Comparison of ENCODE assay signal across 26 cellular contexts in the genomic region with DNA sequence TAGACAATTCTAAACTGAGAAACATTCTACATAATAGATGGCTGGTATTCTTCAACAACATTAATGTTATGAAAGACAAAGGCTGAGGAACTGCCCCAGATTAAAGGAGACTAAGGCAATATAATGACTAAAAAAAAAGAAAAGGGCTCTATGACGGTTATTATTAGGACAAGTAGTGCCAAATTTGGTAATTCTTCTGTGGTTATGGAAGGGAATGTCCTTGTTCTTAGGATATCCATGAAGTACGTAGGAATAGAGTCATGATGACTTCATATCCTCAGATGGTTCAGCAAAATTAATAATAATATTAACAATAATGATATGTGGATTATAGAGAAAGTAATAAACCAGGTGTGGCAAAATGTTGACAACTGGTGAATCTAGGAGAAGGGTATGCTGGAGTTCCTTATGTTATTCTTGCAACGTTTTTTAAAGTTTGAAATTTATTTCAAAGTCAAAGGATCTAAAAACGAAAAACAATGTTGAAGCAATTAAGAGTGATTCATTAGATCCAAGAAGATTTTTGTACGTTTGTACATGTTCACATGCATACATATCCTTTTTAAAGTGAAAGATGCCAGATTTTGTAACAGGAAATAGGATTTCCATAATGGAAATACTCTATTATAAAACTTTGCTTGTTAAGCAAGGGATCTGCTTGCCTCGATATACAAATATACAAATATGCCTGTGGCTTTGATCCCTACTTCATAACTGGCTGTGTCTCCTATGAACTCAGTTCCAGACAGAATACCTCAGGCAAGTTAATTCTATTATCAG. TPM values are rescaled to one million over a fixed set of nuclear protein-coding genes. Genes with fewer than 3 reads are reported as not detected.
DNase-seq lines count a peak whose midpoint lies in the region; ATAC-seq and TF ChIP-seq lines count a peak whose summit lies in the region.
"Had no signal": no experiment of that assay in that cellular context is flagged by ENCODE, and none has a peak within 500 bp of the region (broad histone marks: within the 10 kb centered on the region; RNA-seq: fewer than 3 reads in every experiment).

No MANE protein-coding gene starts in this region.

- H3K4me1 ChIP-seq in GM23248 (ENCODE audit: insufficient read depth), result no peaks in the 10 kb centered on the region
- no peaks in the 10 kb centered on the region for H3K4me1 ChIP-seq in mesenchymal stem cell (ENCODE audit: control insufficient read depth, insufficient read depth, low read depth, low read length)
- H3K4me1 ChIP-seq in mesendoderm (ENCODE audit: control insufficient read depth, low read depth, low read length), result no peaks in the 10 kb centered on the region
- H3K4me1 ChIP-seq: Caco-2, SJSA1 had no signal

- no peak overlapping the region for H3K14ac ChIP-seq in mesenchymal stem cell (ENCODE audit: low read length in 2 of 2)

- H3K79me1 ChIP-seq in mesenchymal stem cell (replicated peaks; ENCODE audit: low read length, poor library complexity, severe bottlenecking), result no peaks in the 10 kb centered on the region
- no peaks in the 10 kb centered on the region for H3K79me1 ChIP-seq in mesendoderm (ENCODE audit: low read length)

- H2BK5ac ChIP-seq in mesenchymal stem cell (ENCODE audit: low read depth, low read length, poor library complexity, severe bottlenecking) (no peak overlapping the region), mesendoderm (ENCODE audit: low read length) (no peak overlapping the region)

- H3K4me2 ChIP-seq in GM23248 (ENCODE audit: unreplicated experiment) (no peak overlapping the region), mesenchymal stem cell (ENCODE audit: low read length, poor library complexity, severe bottlenecking) (no peak overlapping the region), mesendoderm (ENCODE audit: low read length) (no peak overlapping the region)
- H3K4me2 ChIP-seq: KMS-11 had no signal

- H2BK15ac ChIP-seq in mesenchymal stem cell (ENCODE audit: low read depth, poor library complexity, severe bottlenecking) (no peak overlapping the region), mesendoderm (replicated peaks; ENCODE audit: low read depth) (no peak overlapping the region)

- H4K8ac ChIP-seq in mesenchymal stem cell (ENCODE audit: low read length), result no peak overlapping the region
- H4K8ac ChIP-seq in mesendoderm (ENCODE audit: low read depth, low read length), result no peak overlapping the region

- H3K4me3 ChIP-seq in GM23248 (no peak overlapping the region), fibroblast of pulmonary artery (replicated peaks; ENCODE audit: low read depth, low read length) (no peak overlapping the region), mesenchymal stem cell (ENCODE audit: insufficient read depth in 1 of 2, low read depth in 1 of 2, low read length in 2 of 2) (no peak overlapping the region), mesendoderm (ENCODE audit: low read length) (no peak overlapping the region)
- H3K4me3 ChIP-seq: SJSA1 had no signal

- H3K23ac ChIP-seq in mesenchymal stem cell (ENCODE audit: low read length in 2 of 2) (no peak overlapping the region), mesendoderm (ENCODE audit: low read length) (no peak overlapping the region)

- WGBS in GM23248 (ENCODE audit: low coverage in 1 of 2, low lambda C conversion rate in 2 of 2, missing lambda C conversion rate in 2 of 2), 2 experiments, result 49 to 51% methylated on average over 6 of the region's 6 CpGs
- WGBS in mesenchymal stem cell, result 92% methylated on average over 5 of the region's 6 CpGs
- WGBS in mesendoderm (ENCODE audit: extremely low coverage, insufficient coverage, low lambda C conversion rate), result no CpG with 5 or more reads among the region's 6 CpGs

- H3K27ac ChIP-seq in GM23248, result no peak overlapping the region; the same call in 1 of the 2 replicates
- H3K27ac ChIP-seq in mesenchymal stem cell (ENCODE audit: low read length, poor library complexity, severe bottlenecking), result no peak overlapping the region
- H3K27ac ChIP-seq in mesendoderm (ENCODE audit: low read depth, low read length), result no peak overlapping the region
- H3K27ac ChIP-seq: C4-2B, KMS-11, SJSA1 had no signal

- H3K18ac ChIP-seq in mesenchymal stem cell (ENCODE audit: low read depth in 1 of 2, low read length in 2 of 2) (no peak overlapping the region), mesendoderm (ENCODE audit: low read length) (no peak overlapping the region)

- no peak overlapping the region for H4K5ac ChIP-seq in mesendoderm (ENCODE audit: low read length)

- H4K20me1 ChIP-seq in GM23248 (ENCODE audit: insufficient read depth), result no peaks in the 10 kb centered on the region

- H3K56ac ChIP-seq in mesendoderm (ENCODE audit: low read length), result no peak overlapping the region

- ATAC-seq in GM19455 (IDR thresholded peaks at IDR 0.05; ENCODE audit: unreplicated experiment), result no peak
- ATAC-seq: CD8-positive, alpha-beta T cell had no signal

- peaks cover 4% of the 10 kb centered on the region; the same call in 1 of the 2 replicates for H3F3A ChIP-seq in GM23248 (ENCODE audit: insufficient read depth)

- no peaks in the 10 kb centered on the region for H3K9me2 ChIP-seq in GM23248 (ENCODE audit: insufficient read depth)

- H3K36me3 ChIP-seq in GM23248 (ENCODE audit: low read depth) (peaks cover 17% of the 10 kb centered on the region), mesenchymal stem cell (ENCODE audit: control insufficient read depth in 1 of 2, insufficient read depth in 2 of 2, low read depth in 1 of 2, low read length in 2 of 2) (peaks cover 18 to 39% of the 10 kb centered on the region in 2 experiments), mesendoderm (ENCODE audit: control insufficient read depth, insufficient read depth, low read length) (no peaks in the 10 kb centered on the region)

- H3K79me2 ChIP-seq in GM23248 (ENCODE audit: insufficient read depth) (no peaks in the 10 kb centered on the region), mesendoderm (ENCODE audit: control insufficient read depth, insufficient read depth, low read length) (no peaks in the 10 kb centered on the region)

- H4K91ac ChIP-seq in mesenchymal stem cell (ENCODE audit: low read length), result no peak overlapping the region

- no peak overlapping the region for H2BK120ac ChIP-seq in mesenchymal stem cell (ENCODE audit: low read depth, low read length)
- H2BK120ac ChIP-seq in mesendoderm (ENCODE audit: low read depth, low read length), result no peak overlapping the region

- H2BK12ac ChIP-seq in mesenchymal stem cell (ENCODE audit: low read length in 2 of 2), result no peak overlapping the region

- no peaks in the 10 kb centered on the region for H3K9me3 ChIP-seq in GM23248 (ENCODE audit: low read depth)
- no peaks in the 10 kb centered on the region for H3K9me3 ChIP-seq in mesenchymal stem cell (ENCODE audit: control insufficient read depth, low read length)
- H3K9me3 ChIP-seq: Caco-2, SJSA1 had no signal

- in situ Hi-C loops in GM23248 (cut with MboI), result no loop called here

- no peak overlapping the region for H3K9ac ChIP-seq in GM23248
- peak overlapping the region; percentile 67 for H3K9ac ChIP-seq in mesenchymal stem cell (ENCODE audit: low read length)
- H3K9ac ChIP-seq in mesendoderm (ENCODE audit: low read length), result no peak overlapping the region
- H3K9ac ChIP-seq: KMS-11 had no signal

- H3K27me3 ChIP-seq in GM23248 (replicated peaks; ENCODE audit: insufficient read depth) (no peaks in the 10 kb centered on the region), mesenchymal stem cell (ENCODE audit: control insufficient read depth in 1 of 2, insufficient read depth in 1 of 2, low read length in 2 of 2) (no peaks in the 10 kb centered on the region), mesendoderm (ENCODE audit: insufficient read depth, low read length, poor library complexity) (no peaks in the 10 kb centered on the region)
- H3K27me3 ChIP-seq: SJSA1 had no signal

- H2AK5ac ChIP-seq in mesenchymal stem cell (ENCODE audit: low read length, severe bottlenecking) (no peak overlapping the region), mesendoderm (ENCODE audit: low read length) (no peak overlapping the region)

- DNase-seq in GM23248, result peak; percentile 47
- DNase-seq in dermis blood vessel endothelial cell, result peak; percentile 16
- peak; percentile 16 for DNase-seq in fibroblast of pulmonary artery (ENCODE audit: low read depth)
- no peak for DNase-seq in mesenchymal stem cell
- no peak for DNase-seq in activated CD4-positive, alpha-beta T cell treated with anti-CD3 and anti-CD28 coated beads, Interleukin-2, amount 50 U/mL, for 48 hours
- no peak for DNase-seq in middle frontal gyrus (ENCODE audit: extremely low spot score, low spot score)
- no peak for DNase-seq in mesendoderm
- DNase-seq: Caco-2; CD8-positive, alpha-beta T cell; GDM1; H7; IMR-90; MM.1S; NCI-H1417; NCI-H1694 treated with DMSO at 0.1 percent for 48 hours; NCI-H2081 treated with DMSO at 0.1 percent for 48 hours; NCI-H2171; NCI-H226; NCI-H510A; NCI-H69; Right ventricle myocardium superior; RPMI8226 had no signal

- no peak for TF ChIP-seq CTCF in fibroblast of pulmonary artery (IDR thresholded peaks at IDR 0.05; ENCODE audit: low read length, missing control alignments)

- H3K4ac ChIP-seq in mesenchymal stem cell (ENCODE audit: low read depth in 1 of 2, low read length in 2 of 2) (no peak overlapping the region), mesendoderm (ENCODE audit: low read depth, low read length) (no peak overlapping the region)

- H2AFZ ChIP-seq in GM23248 (no peak overlapping the region), mesenchymal stem cell (ENCODE audit: low read depth, low read length) (no peak overlapping the region)

RNA-seq across cellular contexts. Expression of gene STRN, which starts 27.7 kb away (rescaled TPM):
- 12.1 and 12.8 TPM in 2 replicates for total RNA-seq in GM23248 (2014; rRNA removed; shearing (Covaris generic))
- 5.8 and 6.5 TPM in 2 replicates for polyA plus RNA-seq in GM23248 (2016; fragmentation: Nextera tagmentation; extraction: Ambion mirVana)
- 24.7 and 52.0 TPM in 2 replicates for total RNA-seq in dermis blood vessel endothelial cell
- 12.7 TPM for polyA plus RNA-seq in mesenchymal stem cell (2013, experiment 1 of 2)
- 12.7 TPM for polyA plus RNA-seq in mesenchymal stem cell (2013, experiment 2 of 2)
- polyA plus RNA-seq in mesendoderm (2013, experiment 1 of 2), result 27.2 TPM
- polyA plus RNA-seq in mesendoderm (2013, experiment 2 of 2), result 28.7 TPM

Comparison
In these comparisons a context has a peak if more than half of its experiments do, and no peak if none do; other contexts are left out.
1. DNase-seq: peak in GM23248 (single experiment), dermis blood vessel endothelial cell (single experiment) and fibroblast of pulmonary artery (single experiment); none in mesenchymal stem cell (single experiment), activated CD4-positive, alpha-beta T cell treated with anti-CD3 and anti-CD28 coated beads, Interleukin-2, amount 50 U/mL, for 48 hours (0 of 2), middle frontal gyrus (single experiment) and mesendoderm (single experiment).